Comparison of ENCODE assay signal across 13 cellular contexts in the genomic region with DNA sequence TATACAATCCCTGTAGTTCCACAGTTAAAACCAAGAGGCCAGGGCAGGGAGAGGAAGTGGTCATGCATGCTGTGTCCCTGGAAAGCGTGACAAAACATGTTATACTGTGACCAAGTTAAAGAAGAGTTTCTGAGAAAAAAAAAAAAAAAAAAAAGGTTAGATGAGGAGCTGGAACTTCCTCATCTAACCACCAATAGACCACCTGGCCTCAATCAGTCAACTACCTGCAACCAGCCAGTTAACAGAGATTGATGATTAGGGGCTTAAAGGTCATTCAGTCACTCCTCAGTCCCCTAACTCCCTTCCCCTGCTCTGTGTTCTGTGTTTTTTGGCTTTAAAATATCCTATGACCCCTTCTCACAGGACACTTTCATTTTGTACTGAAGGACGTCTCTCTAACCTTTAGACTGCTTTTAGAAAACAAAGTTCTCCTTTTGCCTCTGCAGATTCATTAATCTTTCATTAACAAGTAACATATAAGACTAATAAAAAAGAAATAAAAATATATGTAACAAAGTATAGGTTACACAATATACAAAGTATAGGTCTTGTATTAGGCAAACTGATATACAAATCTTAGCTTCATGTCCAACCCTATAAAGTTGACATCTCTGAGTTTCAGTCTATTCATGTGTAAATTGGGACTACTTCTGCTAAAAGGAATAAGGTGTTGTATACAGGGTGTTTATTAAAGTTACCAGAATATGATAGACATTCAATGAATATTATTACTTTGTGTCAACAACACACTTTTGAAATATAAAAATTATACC.
A peak's percentile ranks its signal among the peaks of the same experiment; 100 is the strongest.
DNase-seq lines count a peak whose midpoint lies in the region; ATAC-seq and TF ChIP-seq lines count a peak whose summit lies in the region.
"Had no signal": no experiment of that assay in that cellular context is flagged by ENCODE, and none has a peak within 500 bp of the region (broad histone marks: within the 10 kb centered on the region; RNA-seq: fewer than 3 reads in every experiment).

No MANE protein-coding gene starts in this region.

- POLR2A ChIA-PET in RWPE1 (lab: Yijun Ruan, JAX; ENCODE audit: low non-redundant PET), result no interaction called here

- TF ChIP-seq CTCF in GM12865 (IDR thresholded peaks at IDR 0.05; ENCODE audit: insufficient read depth, low read depth, low read length, missing control alignments) (no peak), RWPE1 (conservative IDR thresholded peaks at IDR 0.05; ENCODE audit: low read depth) (no peak)

- no peak overlapping the region for H3K27ac ChIP-seq in RWPE1
- H3K27ac ChIP-seq: breast epithelium had no signal

- CTCF ChIA-PET in RWPE1 (lab: Yijun Ruan, JAX), result no interaction called here

- DNase-seq in GM12865 (ENCODE audit: low read depth), result peak; percentile 24
- peak; percentile 54 for DNase-seq in OCI-M1 (lab: John Stamatoyannopoulos, UW)
- DNase-seq in DMS79 treated with DMSO at 0.1 percent for 48 hours (lab: John Stamatoyannopoulos, UW), result no peak
- DNase-seq in RWPE1 (ENCODE audit: low spot score), result no peak
- DNase-seq: activated naive CD4-positive, alpha-beta T cell treated with Interleukin-2 at 50 U/mL for 16 hours; NCI-H1436 treated with DMSO at 0.1 percent for 48 hours; NCI-H524 treated with DMSO at 0.1 percent for 48 hours; SHP77 had no signal

- no peak overlapping the region for H3K4me3 ChIP-seq in GM12865 (ENCODE audit: low read depth, low read length)
- H3K4me3 ChIP-seq: breast epithelium had no signal

- peak; percentile 74 for ATAC-seq in GM19463 (IDR thresholded peaks at IDR 0.05; ENCODE audit: unreplicated experiment)
- peak; percentile 73 for ATAC-seq in HG03108 (IDR thresholded peaks at IDR 0.05; ENCODE audit: unreplicated experiment)
- ATAC-seq in HG03039 (IDR thresholded peaks at IDR 0.05; ENCODE audit: unreplicated experiment), result no peak
- ATAC-seq in HG02884 (IDR thresholded peaks at IDR 0.05; ENCODE audit: unreplicated experiment), result no peak

Comparison
In these comparisons a context has a peak if more than half of its experiments do, and no peak if none do; other contexts are left out.
1. DNase-seq: peak in GM12865 (single experiment) and OCI-M1 (single experiment); none in DMS79 treated with DMSO at 0.1 percent for 48 hours (single experiment) and RWPE1 (single experiment).
2. ATAC-seq: peak in GM19463 (single experiment) and HG03108 (single experiment); none in HG03039 (single experiment) and HG02884 (single experiment).